32 cellular contexts compared by ENCODE assay signal in genomic region chr4:24547979-24548378, GRCh38.
"Had no signal": no experiment of that assay in that cellular context is flagged by ENCODE, and none has a peak within 500 bp of the region (broad histone marks: within the 10 kb centered on the region; RNA-seq: fewer than 3 reads in every experiment).

No MANE protein-coding gene starts in this region.

- DNase-seq: activated CD4-positive, alpha-beta T cell treated with anti-CD3 and anti-CD28 coated beads, Interleukin-2, amount 10 ng/mL, durations not matched to agents 7 days and 5 days; activated CD4-positive, CD25-positive, alpha-beta regulatory T cell treated with anti-CD3 and anti-CD28 coated beads, Interleukin-2, amount 50 U/mL, for 72 hours; activated CD8-positive, alpha-beta T cell treated with anti-CD3 and anti-CD28 coated beads for 36 hours; activated naive CD8-positive, alpha-beta T cell treated with anti-CD3 and anti-CD28 coated beads, Interleukin-2, amount 50 U/mL, for 24 hours; activated T-cell treated with anti-CD3 and anti-CD28 coated beads, Interleukin-2, amount 50 U/mL, for 4 hours; anterior cingulate cortex; body of pancreas; cerebellar nuclear complex; dorsolateral prefrontal cortex; effector memory CD4-positive, alpha-beta T cell; head of caudate nucleus; hippocampal formation; naive thymus-derived CD8-positive, alpha-beta T cell; nucleus accumbens; pancreas; retina; sigmoid colon; small intestine; stimulated activated CD4-positive, alpha-beta T cell treated with anti-CD3 and anti-CD28 coated beads, Interleukin-4, amount 100 ng/mL, for 24 hours; T-helper 1 cell; upper lobe of right lung had no signal

- H3K4me3 Mint-ChIP-seq: activated CD4-positive, alpha-beta T cell treated with anti-CD3 and anti-CD28 coated beads, Interleukin-2, amount 10 ng/mL, durations not matched to agents 7 days and 5 days; activated CD8-positive, alpha-beta T cell treated with anti-CD3 and anti-CD28 coated beads for 36 hours; activated naive CD4-positive, alpha-beta T cell treated with anti-CD3 and anti-CD28 coated beads, Interleukin-2, amount 50 U/mL, for 24 hours; activated naive CD8-positive, alpha-beta T cell treated with anti-CD3 and anti-CD28 coated beads, Interleukin-2, amount 50 U/mL, for 24 hours; activated T-cell treated with anti-CD3 and anti-CD28 coated beads, Interleukin-2, amount 50 U/mL, for 4 hours; neural crest cell; stimulated activated effector memory CD8-positive, alpha-beta T cell treated with anti-CD3 and anti-CD28 coated beads, Interleukin-12 subunit alpha, Interleukin-12 subunit beta, amount 100 ng/mL, for 72 hours; stimulated activated naive CD8-positive, alpha-beta T cell treated with anti-CD3 and anti-CD28 coated beads, Interleukin-15, Interleukin-2, amounts not matched to agents 100 ng/mL and 50 ng/mL, for 24 hours; T-helper 2 cell treated with Interferon-gamma antibody and Interleukin-4, amounts not matched to agents 5 μg/mL and 100 μg/mL, for 36 hours had no signal

- H3K9me3 ChIP-seq: body of pancreas, gastroesophageal sphincter, pancreas, prostate gland, sigmoid colon, thoracic aorta, upper lobe of right lung had no signal

- H3K27ac ChIP-seq: body of pancreas, coronary artery, gastroesophageal sphincter, pancreas, prostate gland, sigmoid colon, thoracic aorta, upper lobe of right lung, VCaP had no signal

- H3K4me1 ChIP-seq: prostate gland had no signal

- H3K9me3 Mint-ChIP-seq: activated CD4-positive, alpha-beta T cell treated with anti-CD3 and anti-CD28 coated beads, Interleukin-2, amount 10 ng/mL, durations not matched to agents 7 days and 5 days; activated CD8-positive, alpha-beta T cell treated with anti-CD3 and anti-CD28 coated beads for 36 hours; activated naive CD4-positive, alpha-beta T cell treated with anti-CD3 and anti-CD28 coated beads, Interleukin-2, amount 50 U/mL, for 24 hours; activated naive CD8-positive, alpha-beta T cell treated with anti-CD3 and anti-CD28 coated beads, Interleukin-2, amount 50 U/mL, for 24 hours; activated T-cell treated with anti-CD3 and anti-CD28 coated beads, Interleukin-2, amount 50 U/mL, for 4 hours; activated T-helper 2 cell treated with anti-CD3 and anti-CD28 coated beads, Interferon-gamma antibody, Interleukin-2, Interleukin-4, amounts not matched to agents 10 μg/mL and 5 μg/mL and 100 μg/mL, durations not matched to agents 14 hours and 24 hours and 36 hours; naive thymus-derived CD8-positive, alpha-beta T cell; neural crest cell; stimulated activated effector memory CD8-positive, alpha-beta T cell treated with anti-CD3 and anti-CD28 coated beads, Interleukin-12 subunit alpha, Interleukin-12 subunit beta, amount 100 ng/mL, for 72 hours; stimulated activated naive CD8-positive, alpha-beta T cell treated with anti-CD3 and anti-CD28 coated beads, Interleukin-15, Interleukin-2, amounts not matched to agents 100 ng/mL and 50 ng/mL, for 24 hours; T-helper 2 cell treated with Interferon-gamma antibody and Interleukin-4, amounts not matched to agents 5 μg/mL and 100 μg/mL, for 36 hours had no signal

- H3K27me3 ChIP-seq: body of pancreas, dorsolateral prefrontal cortex, gastroesophageal sphincter, pancreas, sigmoid colon, upper lobe of right lung had no signal

- H3K27me3 Mint-ChIP-seq: activated CD4-positive, alpha-beta T cell treated with anti-CD3 and anti-CD28 coated beads, Interleukin-2, amount 10 ng/mL, durations not matched to agents 7 days and 5 days; activated CD8-positive, alpha-beta T cell treated with anti-CD3 and anti-CD28 coated beads for 36 hours; activated naive CD4-positive, alpha-beta T cell treated with anti-CD3 and anti-CD28 coated beads, Interleukin-2, amount 50 U/mL, for 24 hours; activated naive CD8-positive, alpha-beta T cell treated with anti-CD3 and anti-CD28 coated beads, Interleukin-2, amount 50 U/mL, for 24 hours; naive thymus-derived CD8-positive, alpha-beta T cell; stimulated activated naive CD8-positive, alpha-beta T cell treated with anti-CD3 and anti-CD28 coated beads, Interleukin-15, Interleukin-2, amounts not matched to agents 100 ng/mL and 50 ng/mL, for 24 hours had no signal

- ATAC-seq: activated CD8-positive, alpha-beta T cell treated with anti-CD3 and anti-CD28 coated beads for 36 hours; activated naive CD8-positive, alpha-beta T cell treated with anti-CD3 and anti-CD28 coated beads, Interleukin-2, amount 50 U/mL, for 24 hours; activated T-cell treated with anti-CD3 and anti-CD28 coated beads, Interleukin-2, amount 50 U/mL, for 4 hours; body of pancreas; gastroesophageal sphincter; naive thymus-derived CD8-positive, alpha-beta T cell; pancreas; stimulated activated effector memory CD8-positive, alpha-beta T cell treated with anti-CD3 and anti-CD28 coated beads, Interleukin-12 subunit alpha, Interleukin-12 subunit beta, amount 100 ng/mL, for 72 hours; upper lobe of right lung had no signal

- H3K27ac Mint-ChIP-seq: activated CD4-positive, alpha-beta T cell treated with anti-CD3 and anti-CD28 coated beads, Interleukin-2, amount 10 ng/mL, durations not matched to agents 7 days and 5 days; activated naive CD4-positive, alpha-beta T cell treated with anti-CD3 and anti-CD28 coated beads, Interleukin-2, amount 50 U/mL, for 24 hours; activated naive CD8-positive, alpha-beta T cell treated with anti-CD3 and anti-CD28 coated beads, Interleukin-2, amount 50 U/mL, for 24 hours; stimulated activated naive CD8-positive, alpha-beta T cell treated with anti-CD3 and anti-CD28 coated beads, Interleukin-15, Interleukin-2, amounts not matched to agents 100 ng/mL and 50 ng/mL, for 24 hours; T-helper 2 cell treated with Interferon-gamma antibody and Interleukin-4, amounts not matched to agents 5 μg/mL and 100 μg/mL, for 36 hours had no signal

- H3K36me3 ChIP-seq: prostate gland had no signal

- H3K4me3 ChIP-seq: body of pancreas, coronary artery, dorsolateral prefrontal cortex, gastroesophageal sphincter, pancreas, prostate gland, sigmoid colon, thoracic aorta, upper lobe of right lung had no signal
